Comparison of ENCODE assay signal across 19 cellular contexts in the genomic region with DNA sequence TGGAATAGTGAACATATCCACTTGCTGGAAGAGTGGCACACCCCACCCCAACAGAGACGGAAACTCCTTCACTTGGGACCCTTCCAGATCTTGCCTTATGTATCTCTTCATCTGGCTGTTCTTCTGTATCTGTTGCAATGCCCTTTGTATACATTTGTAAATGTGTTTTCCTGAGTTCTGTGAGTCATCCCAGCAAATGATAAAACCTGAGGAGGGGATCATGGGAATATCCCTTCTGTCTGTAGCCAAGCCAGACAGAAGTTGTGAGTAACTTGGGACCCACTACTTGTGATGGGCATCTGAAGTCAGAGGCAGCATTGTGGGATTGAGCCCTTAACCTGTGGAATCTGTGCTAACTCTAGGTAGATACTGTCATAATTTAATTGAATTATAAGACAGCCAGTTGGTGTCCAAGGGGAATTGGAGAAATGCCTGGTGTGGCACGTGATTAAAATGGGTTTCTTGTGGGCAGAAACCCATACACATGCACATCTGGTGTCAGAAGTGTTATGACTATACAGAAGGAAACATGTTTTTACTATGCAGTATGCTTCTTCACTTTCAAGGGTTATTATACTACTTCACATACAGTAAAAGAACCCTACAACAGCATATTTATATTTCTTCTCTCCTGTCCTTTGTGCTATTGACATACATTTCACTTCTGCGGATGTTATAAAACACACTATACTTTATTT. TPM values are rescaled to one million over a fixed set of nuclear protein-coding genes. Genes with fewer than 3 reads are reported as not detected.
A peak's percentile ranks its signal among the peaks of the same experiment; 100 is the strongest.
DNase-seq lines count a peak whose midpoint lies in the region; ATAC-seq, FAIRE-seq and TF ChIP-seq lines count a peak whose summit lies in the region.
"Had no signal": no experiment of that assay in that cellular context is flagged by ENCODE, and none has a peak within 500 bp of the region (broad histone marks: within the 10 kb centered on the region; RNA-seq: fewer than 3 reads in every experiment).

No MANE protein-coding gene starts in this region.

- TF ChIP-seq POLR2A in HepG2 (IDR thresholded peaks at IDR 0.05; ENCODE audit: insufficient read depth in 1 of 2, low read depth in 2 of 2, low read length in 2 of 2) (no peak), right lobe of liver (IDR thresholded peaks at IDR 0.05) (no peak), esophagus muscularis mucosa (IDR thresholded peaks at IDR 0.05; ENCODE audit: low read depth) (no peak), esophagus squamous epithelium (IDR thresholded peaks at IDR 0.05) (no peak)

- no peaks in the 10 kb centered on the region for H3K79me2 ChIP-seq in HepG2 (ENCODE audit: insufficient read depth, low read length)

- no peak overlapping the region for H3K4me3 ChIP-seq in HepG2 (replicated peaks in 1 of 3; ENCODE audit: insufficient read depth in 1 of 3, low read depth in 2 of 3, low read length in 3 of 3)
- no peak overlapping the region for H3K4me3 ChIP-seq in right lobe of liver
- no peak overlapping the region for H3K4me3 ChIP-seq in esophagus muscularis mucosa
- no peak overlapping the region for H3K4me3 ChIP-seq in esophagus squamous epithelium
- H3K4me3 ChIP-seq: A549; BLaER1 treated with 17β-estradiol and CSF1 and Interleukin-3, amounts not matched to agents 10 nM and 100 nM; SK-N-MC had no signal

- TF ChIP-seq CTCF in HepG2 (CRISPR knock-in tag; IDR thresholded peaks at IDR 0.05), result no peak
- no peak for TF ChIP-seq CTCF in right lobe of liver (IDR thresholded peaks at IDR 0.05)
- no peak for TF ChIP-seq CTCF in esophagus muscularis mucosa (IDR thresholded peaks at IDR 0.05)
- TF ChIP-seq CTCF in esophagus squamous epithelium (IDR thresholded peaks at IDR 0.05), result no peak

- ATAC-seq in HepG2 (no peak), right lobe of liver (no peak), HG03442 (IDR thresholded peaks at IDR 0.05; ENCODE audit: unreplicated experiment) (no peak)
- ATAC-seq in activated T-helper 17 cell treated with anti-CD3 and anti-CD28 coated beads, Interleukin-2, amount 50 U/mL, for 72 hours (replicated peaks), result no peak
- ATAC-seq: A549; CD8-positive, alpha-beta T cell had no signal

- H2AFZ ChIP-seq in HepG2 (ENCODE audit: low read length), result no peak overlapping the region

- H4K20me1 ChIP-seq in HepG2 (ENCODE audit: insufficient read depth, low read length), result no peaks in the 10 kb centered on the region
- H4K20me1 ChIP-seq: BLaER1 treated with 17β-estradiol and CSF1 and Interleukin-3, amounts not matched to agents 10 nM and 100 nM had no signal

- H3K36me3 ChIP-seq in HepG2 (replicated peaks in 1 of 2; ENCODE audit: control insufficient read depth in 1 of 2, insufficient read depth in 2 of 2, low read length in 2 of 2) (no peaks in the 10 kb centered on the region), right lobe of liver (no peaks in the 10 kb centered on the region), esophagus muscularis mucosa (no peaks in the 10 kb centered on the region), esophagus squamous epithelium (no peaks in the 10 kb centered on the region)
- H3K36me3 ChIP-seq: BLaER1 treated with 17β-estradiol and CSF1 and Interleukin-3, amounts not matched to agents 10 nM and 100 nM had no signal

- no peak for TF ChIP-seq RAD21 in HepG2 (CRISPR knock-in tag; IDR thresholded peaks at IDR 0.05)

- no peaks in the 10 kb centered on the region for H3K36me3 Mint-ChIP-seq in activated T-helper 17 cell treated with anti-CD3 and anti-CD28 coated beads, Interleukin-2, amount 50 U/mL, for 72 hours (ENCODE audit: low read depth)
- H3K36me3 Mint-ChIP-seq: CD8-positive, alpha-beta T cell had no signal

- BruUV-seq in HepG2 (replicated peaks; lab: Mats Ljungman, UMichigan), result no TSS peak

- no peak overlapping the region for H3K9ac ChIP-seq in HepG2 (ENCODE audit: insufficient read depth, low read depth, low read length)
- H3K9ac ChIP-seq: BLaER1 treated with 17β-estradiol and CSF1 and Interleukin-3, amounts not matched to agents 10 nM and 100 nM had no signal

- H3K27ac ChIP-seq in HepG2 (ENCODE audit: extremely low read length, insufficient read depth, low read length) (no peak overlapping the region), right lobe of liver (no peak overlapping the region), esophagus muscularis mucosa (replicated peaks in 1 of 4) (no peak overlapping the region), esophagus squamous epithelium (no peak overlapping the region)
- H3K27ac ChIP-seq: A549; BLaER1 treated with 17β-estradiol and CSF1 and Interleukin-3, amounts not matched to agents 10 nM and 100 nM; SK-N-MC had no signal

- no peak for TF ChIP-seq EP300 in HepG2 (IDR thresholded peaks at IDR 0.05; ENCODE audit: low read depth in 2 of 2, low read length in 2 of 2)
- no peak for TF ChIP-seq EP300 in HepG2 (CRISPR knock-in tag; IDR thresholded peaks at IDR 0.05; ENCODE audit: borderline replicate concordance)
- no peak for TF ChIP-seq EP300 in esophagus muscularis mucosa (IDR thresholded peaks at IDR 0.05)

- no peak overlapping the region for H3K4me3 Mint-ChIP-seq in activated T-helper 17 cell treated with anti-CD3 and anti-CD28 coated beads, Interleukin-2, amount 50 U/mL, for 72 hours
- H3K4me3 Mint-ChIP-seq: CD8-positive, alpha-beta T cell had no signal

- 68% methylated on average over 3 of the region's 3 CpGs for WGBS in HepG2 (ENCODE audit: low lambda C conversion rate)
- WGBS in right lobe of liver (ENCODE audit: insufficient coverage, low coverage, low lambda C conversion rate, missing lambda C conversion rate), result 97% methylated on average over 3 of the region's 3 CpGs
- WGBS in esophagus muscularis mucosa, result 87% methylated on average over 3 of the region's 3 CpGs
- WGBS in esophagus squamous epithelium, 2 donors, result 71 to 86% methylated on average over 3 of the region's 3 CpGs

- H3K4me1 ChIP-seq in HepG2 (ENCODE audit: insufficient read depth, low read length) (peaks cover 31% of the 10 kb centered on the region), right lobe of liver (peaks cover 0 to 6% (median 0%) of the 10 kb centered on the region in 4 donors), esophagus muscularis mucosa (peaks cover 0 to 13% (median 9%) of the 10 kb centered on the region in 4 donors), esophagus squamous epithelium (peaks cover 0 to 17% (median 4%) of the 10 kb centered on the region in 3 donors)
- H3K4me1 ChIP-seq: BLaER1 treated with 17β-estradiol and CSF1 and Interleukin-3, amounts not matched to agents 10 nM and 100 nM had no signal

- in situ Hi-C loops in HepG2 (cut with HindIII; ENCODE audit: extremely low pct_ligation_motif_present, low pct_unique_long_range_greater_than_20kb), result no loop called here

- no peak for FAIRE-seq in HepG2 (lab: Jason Lieb, UNC)

- no peaks in the 10 kb centered on the region for H3K4me1 Mint-ChIP-seq in activated T-helper 17 cell treated with anti-CD3 and anti-CD28 coated beads, Interleukin-2, amount 50 U/mL, for 72 hours

- intact Hi-C loops in HepG2 (cut with micrococcal nuclease; ENCODE audit: unreplicated experiment), result no loop called here
- intact Hi-C loops in right lobe of liver (cut with DNase I), result no loop called here
- intact Hi-C loops in esophagus muscularis mucosa (cut with DNase I), result no loop called here
- intact Hi-C loops in esophagus squamous epithelium (cut with DNase I), result no loop called here

- H3K27ac Mint-ChIP-seq in activated T-helper 17 cell treated with anti-CD3 and anti-CD28 coated beads, Interleukin-2, amount 50 U/mL, for 72 hours, result no peak overlapping the region
- H3K27ac Mint-ChIP-seq: CD8-positive, alpha-beta T cell had no signal

- H3K9me3 ChIP-seq in HepG2 (ENCODE audit: low read length) (no peaks in the 10 kb centered on the region), right lobe of liver (no peaks in the 10 kb centered on the region), esophagus muscularis mucosa (peaks cover 0 to 6% (median 3%) of the 10 kb centered on the region in 4 donors), esophagus squamous epithelium (peaks cover 0 to 6% (median 0%) of the 10 kb centered on the region in 3 donors)

- CTCF ChIA-PET in HepG2 (lab: Yijun Ruan, JAX; ENCODE audit: low intra/inter-chr PET ratio, low total read pairs), result no interaction called here

- peaks cover 3% of the 10 kb centered on the region for H3K27me3 Mint-ChIP-seq in activated T-helper 17 cell treated with anti-CD3 and anti-CD28 coated beads, Interleukin-2, amount 50 U/mL, for 72 hours

- H3K27me3 ChIP-seq in HepG2 (ENCODE audit: control insufficient read depth in 1 of 2, insufficient read depth in 2 of 2, low read length in 2 of 2), result no peaks in the 10 kb centered on the region
- no peaks in the 10 kb centered on the region for H3K27me3 ChIP-seq in right lobe of liver
- H3K27me3 ChIP-seq in esophagus muscularis mucosa, result no peaks in the 10 kb centered on the region
- H3K27me3 ChIP-seq in esophagus squamous epithelium, result no peaks in the 10 kb centered on the region
- H3K27me3 ChIP-seq: BLaER1 treated with 17β-estradiol and CSF1 and Interleukin-3, amounts not matched to agents 10 nM and 100 nM had no signal

- H3K4me2 ChIP-seq in HepG2 (ENCODE audit: low read depth, low read length), result no peak overlapping the region
- H3K4me2 ChIP-seq: A549; BLaER1 treated with 17β-estradiol and CSF1 and Interleukin-3, amounts not matched to agents 10 nM and 100 nM had no signal

- DNase-seq in HepG2 (ENCODE audit: low spot score) (no peak), right lobe of liver (no peak), esophagus muscularis mucosa (ENCODE audit: extremely low spot score) (peak; percentile 29), iris pigment epithelial cell (ENCODE audit: low read depth) (peak; percentile 85), esophagus squamous epithelium (lab: John Stamatoyannopoulos, UW) (no peak)
- DNase-seq: CD8-positive, alpha-beta T cell; DMS79; KBM-7; NCI-H1105 treated with DMSO at 0.1 percent for 48 hours; NCI-H1694; NCI-H2081 treated with DMSO at 0.1 percent for 48 hours; SHP77 had no signal

- POLR2A ChIA-PET in HepG2 (lab: Yijun Ruan, JAX), result no interaction called here

- H3K9me3 Mint-ChIP-seq in activated T-helper 17 cell treated with anti-CD3 and anti-CD28 coated beads, Interleukin-2, amount 50 U/mL, for 72 hours, result peaks cover 5% of the 10 kb centered on the region

RNA-seq across cellular contexts. Expression of a gene that starts 32.3 kb away (rescaled TPM):
- total RNA-seq in HepG2 (2016; rRNA removed; fragmentation: Illumina TruSeq; extraction: Trizol) (not detected in 2 replicates), right lobe of liver (not detected), esophagus muscularis mucosa (not detected), esophagus squamous epithelium (not detected)
- total RNA-seq in HepG2 (2016; cell fraction: cytosol; rRNA removed; fragmentation: Illumina TruSeq; extraction: Trizol; ENCODE audit: low read depth), result not detected in 2 replicates
- total RNA-seq in HepG2 (2016; cell fraction: insoluble cytoplasmic fraction; rRNA removed; fragmentation: Illumina TruSeq; extraction: Trizol), result not detected in 2 replicates
- total RNA-seq in HepG2 (2016; cell fraction: membrane; rRNA removed; fragmentation: Illumina TruSeq; extraction: Trizol), result not detected in 2 replicates
- total RNA-seq in HepG2 (2016; cell fraction: nucleus; rRNA removed; fragmentation: Illumina TruSeq; extraction: Trizol), result not detected in 2 replicates
- not detected in 2 replicates for polyA plus RNA-seq in HepG2 (2011; rRNA removed)
- polyA plus RNA-seq in HepG2 (2011; cell fraction: cytosol; rRNA removed), result not detected in 2 replicates
- polyA plus RNA-seq in HepG2 (2011; cell fraction: nucleus; rRNA removed), result not detected in 2 replicates
- not detected in 2 replicates for polyA plus RNA-seq in HepG2 (2012)
- polyA plus RNA-seq in HepG2 (2016; cell fraction: cytosol; fragmentation: Illumina TruSeq; extraction: Trizol; ENCODE audit: low read depth), result not detected in 2 replicates
- polyA plus RNA-seq in HepG2 (2016; cell fraction: insoluble cytoplasmic fraction; fragmentation: Illumina TruSeq; extraction: Trizol; ENCODE audit: low read depth), result not detected in 2 replicates
- not detected in 2 replicates for polyA plus RNA-seq in HepG2 (2016; cell fraction: membrane; fragmentation: Illumina TruSeq; extraction: Trizol; ENCODE audit: low read depth)
- polyA plus RNA-seq in HepG2 (2016; cell fraction: nucleus; fragmentation: Illumina TruSeq; extraction: Trizol; ENCODE audit: insufficient read depth, low read depth), result not detected in 2 replicates
- not detected in 2 replicates for polyA minus RNA-seq in HepG2 (2011; rRNA and poly(A)+ RNA removed; ENCODE audit: low replicate concordance)
- polyA minus RNA-seq in HepG2 (2011; cell fraction: cytosol; rRNA and poly(A)+ RNA removed), result not detected in 2 replicates
- not detected in 2 replicates for polyA minus RNA-seq in HepG2 (2011; cell fraction: nucleus; rRNA and poly(A)+ RNA removed)
- total RNA-seq in activated T-helper 17 cell treated with anti-CD3 and anti-CD28 coated beads, Interleukin-2, amount 50 U/mL, for 72 hours, result not detected
- total RNA-seq: CD8-positive, alpha-beta T cell; H4; RPMI7951 had no signal
- polyA plus RNA-seq: A549 had no signal

Comparison
In these comparisons a context has a peak if more than half of its experiments do, and no peak if none do; other contexts are left out.
1. DNase-seq: peak in esophagus muscularis mucosa (single experiment) and iris pigment epithelial cell (single experiment); none in HepG2 (single experiment), right lobe of liver (0 of 3) and esophagus squamous epithelium (single experiment).